Comparison of ENCODE assay signal across 23 cellular contexts in the genomic region with DNA sequence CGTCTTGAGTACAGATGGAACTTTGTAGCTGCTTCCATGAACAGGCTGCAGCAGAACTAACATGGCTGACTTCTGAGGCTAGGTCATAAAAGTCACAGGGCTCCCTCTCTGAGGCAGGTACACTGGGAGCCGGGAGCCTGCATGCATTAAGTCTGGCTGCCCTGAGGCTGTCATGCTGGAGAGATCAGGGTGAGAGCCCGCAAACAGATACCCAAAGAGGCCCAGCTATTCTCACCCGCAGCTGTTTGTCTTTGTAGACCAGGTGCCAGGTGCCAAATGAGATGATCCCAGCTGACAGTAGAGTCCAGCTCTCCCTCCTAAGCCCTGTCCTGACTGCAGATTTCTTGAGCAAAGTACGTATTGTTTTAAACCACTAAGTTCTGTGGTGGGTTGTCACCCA.
"Had no signal": no experiment of that assay in that cellular context is flagged by ENCODE, and none has a peak within 500 bp of the region (broad histone marks: within the 10 kb centered on the region; RNA-seq: fewer than 3 reads in every experiment).

No MANE protein-coding gene starts in this region.

- H3K36me3 ChIP-seq: heart right ventricle, right lobe of liver, transverse colon, uterus had no signal

- DNase-seq: activated CD4-positive, alpha-beta T cell treated with anti-CD3 and anti-CD28 coated beads, Interleukin-2, amount 10 ng/mL, durations not matched to agents 7 days and 5 days; activated CD8-positive, alpha-beta T cell treated with anti-CD3 and anti-CD28 coated beads, Interleukin-2, amount 10 ng/mL, durations not matched to agents 7 days and 5 days; activated gamma-delta T cell treated with Interleukin-2 at 50 U/mL for 16 hours; anterior cingulate cortex; effector CD4-positive, alpha-beta T cell; heart right ventricle; islet precursor cell; left cardiac atrium; mesendoderm; mucosa of descending colon; nephron progenitor cell; nucleus accumbens; posterior cingulate gyrus; right lobe of liver; stimulated activated CD4-positive, alpha-beta T cell treated with anti-CD3 and anti-CD28 coated beads, Interleukin-1b, Interleukin-23, amount 100 ng/mL, for 48 hours; transverse colon; uterus had no signal

- H3K4me3 ChIP-seq: heart right ventricle, mucosa of descending colon, right lobe of liver, skin epidermis, transverse colon, uterus had no signal

- H3K27ac ChIP-seq: heart right ventricle, right lobe of liver, skin epidermis, transverse colon, uterus, VCaP had no signal

- H3K9me3 ChIP-seq: mucosa of descending colon, right lobe of liver, transverse colon, uterus had no signal

- ATAC-seq: activated CD4-positive, CD25-positive, alpha-beta regulatory T cell treated with anti-CD3 and anti-CD28 coated beads, Interleukin-2, amount 50 U/mL, for 24 hours; activated CD8-positive, alpha-beta T cell treated with anti-CD3 and anti-CD28 coated beads, Interleukin-2, amount 10 ng/mL, durations not matched to agents 7 days and 5 days; heart right ventricle; left cardiac atrium; mucosa of descending colon; right lobe of liver had no signal

- H3K27ac Mint-ChIP-seq: activated CD4-positive, alpha-beta T cell treated with anti-CD3 and anti-CD28 coated beads, Interleukin-2, amount 10 ng/mL, durations not matched to agents 7 days and 5 days; activated CD8-positive, alpha-beta T cell treated with anti-CD3 and anti-CD28 coated beads, Interleukin-2, amount 10 ng/mL, durations not matched to agents 7 days and 5 days; activated naive CD4-positive, alpha-beta T cell treated with anti-CD3 and anti-CD28 coated beads, Interleukin-2, amount 50 U/mL, for 24 hours; nephron progenitor cell; stimulated activated naive CD8-positive, alpha-beta T cell treated with anti-CD3 and anti-CD28 coated beads, Interleukin-15, Interleukin-2, amounts not matched to agents 100 ng/mL and 50 ng/mL, for 24 hours had no signal

- H3K4me1 ChIP-seq: right lobe of liver, transverse colon, uterus had no signal

- H3K9me3 Mint-ChIP-seq: activated naive CD4-positive, alpha-beta T cell treated with anti-CD3 and anti-CD28 coated beads, Interleukin-2, amount 50 U/mL, for 24 hours; stimulated activated naive CD8-positive, alpha-beta T cell treated with anti-CD3 and anti-CD28 coated beads, Interleukin-15, Interleukin-2, amounts not matched to agents 100 ng/mL and 50 ng/mL, for 24 hours had no signal

- H3K4me3 Mint-ChIP-seq: activated CD4-positive, alpha-beta T cell treated with anti-CD3 and anti-CD28 coated beads, Interleukin-2, amount 10 ng/mL, durations not matched to agents 7 days and 5 days; activated CD8-positive, alpha-beta T cell treated with anti-CD3 and anti-CD28 coated beads, Interleukin-2, amount 10 ng/mL, durations not matched to agents 7 days and 5 days; activated naive CD4-positive, alpha-beta T cell treated with anti-CD3 and anti-CD28 coated beads, Interleukin-2, amount 50 U/mL, for 24 hours; brain; nephron progenitor cell; stimulated activated naive CD8-positive, alpha-beta T cell treated with anti-CD3 and anti-CD28 coated beads, Interleukin-15, Interleukin-2, amounts not matched to agents 100 ng/mL and 50 ng/mL, for 24 hours had no signal

- H3K36me3 Mint-ChIP-seq: brain had no signal

- H3K27me3 ChIP-seq: heart right ventricle, right lobe of liver, uterus had no signal
